34 cellular contexts compared by ENCODE assay signal in genomic region chr9:79526149-79526672, GRCh38.
"Had no signal": no experiment of that assay in that cellular context is flagged by ENCODE, and none has a peak within 500 bp of the region (broad histone marks: within the 10 kb centered on the region; RNA-seq: fewer than 3 reads in every experiment).

No MANE protein-coding gene starts in this region.

- H3K4me3 ChIP-seq: body of pancreas, cardiac muscle cell, colonic mucosa, esophagus squamous epithelium, left lung, lower lobe of right lung, neural progenitor cell, psoas muscle, smooth muscle cell, suprapubic skin, tibial artery, upper lobe of right lung had no signal

- H3K9me3 ChIP-seq: body of pancreas, colonic mucosa, left lung, lower lobe of right lung, psoas muscle, suprapubic skin, upper lobe of right lung had no signal

- H3K4me1 ChIP-seq: body of pancreas, colonic mucosa, esophagus squamous epithelium, left lung, lower lobe of right lung, neural progenitor cell, parathyroid adenoma, psoas muscle, suprapubic skin, tibial artery, upper lobe of right lung had no signal

- ATAC-seq: activated CD4-positive, alpha-beta T cell treated with anti-CD3 and anti-CD28 coated beads for 36 hours; activated CD8-positive, alpha-beta memory T cell treated with anti-CD3 and anti-CD28 coated beads, Interleukin-2, amount 10 ng/mL, durations not matched to agents 7 days and 5 days; activated CD8-positive, alpha-beta T cell treated with anti-CD3 and anti-CD28 coated beads, Interleukin-2, amount 10 ng/mL, durations not matched to agents 7 days and 5 days; body of pancreas; left lung; lower lobe of right lung; natural killer cell; psoas muscle; upper lobe of right lung had no signal

- FAIRE-seq: endometrium, frontal cortex, islet of Langerhans had no signal

- H3K4me1 Mint-ChIP-seq: activated CD8-positive, alpha-beta memory T cell treated with anti-CD3 and anti-CD28 coated beads, Interleukin-2, amount 10 ng/mL, durations not matched to agents 7 days and 5 days; natural killer cell; neural progenitor cell had no signal

- H2AFZ ChIP-seq: neural progenitor cell, parathyroid adenoma had no signal

- H3K79me2 ChIP-seq: parathyroid adenoma had no signal

- H3K27me3 Mint-ChIP-seq: activated CD4-positive, alpha-beta T cell treated with anti-CD3 and anti-CD28 coated beads for 36 hours had no signal

- H3K9me3 Mint-ChIP-seq: natural killer cell, neural progenitor cell had no signal

- H3K9ac ChIP-seq: neural progenitor cell, parathyroid adenoma had no signal

- DNase-seq: activated CD4-positive, alpha-beta T cell treated with anti-CD3 and anti-CD28 coated beads for 36 hours; activated CD4-positive, CD25-positive, alpha-beta regulatory T cell; activated CD8-positive, alpha-beta memory T cell treated with anti-CD3 and anti-CD28 coated beads, Interleukin-2, amount 10 ng/mL, durations not matched to agents 7 days and 5 days; activated CD8-positive, alpha-beta T cell treated with anti-CD3 and anti-CD28 coated beads, Interleukin-2, amount 10 ng/mL, durations not matched to agents 7 days and 5 days; activated naive CD4-positive, alpha-beta T cell; activated T-cell treated with anti-CD3 and anti-CD28 coated beads, Interleukin-2, amount 50 U/mL, for 48 hours; anterior cingulate cortex; body of pancreas; cerebellar nuclear complex; colonic mucosa; effector CD8-positive, alpha-beta T cell; esophagus squamous epithelium; left lung; lower lobe of right lung; mesenchymal stem cell; natural killer cell; occipital lobe; psoas muscle; stimulated activated CD4-positive, alpha-beta T cell treated with anti-CD3 and anti-CD28 coated beads, Interleukin-1b, Interleukin-23, amount 100 ng/mL, for 48 hours; stimulated activated CD4-positive, alpha-beta T cell treated with anti-CD3 and anti-CD28 coated beads, Interleukin-4, amount 100 ng/mL, for 4 hours; stimulated activated CD8-positive, alpha-beta memory T cell treated with anti-CD3 and anti-CD28 coated beads, Interleukin-4, amount 100 ng/mL, for 48 hours; stimulated activated naive CD4-positive, alpha-beta T cell; tibial artery; upper lobe of right lung had no signal

- H3K4me3 Mint-ChIP-seq: activated CD4-positive, alpha-beta T cell treated with anti-CD3 and anti-CD28 coated beads for 36 hours; activated CD8-positive, alpha-beta memory T cell treated with anti-CD3 and anti-CD28 coated beads, Interleukin-2, amount 10 ng/mL, durations not matched to agents 7 days and 5 days; activated CD8-positive, alpha-beta T cell treated with anti-CD3 and anti-CD28 coated beads, Interleukin-2, amount 10 ng/mL, durations not matched to agents 7 days and 5 days; natural killer cell; neural progenitor cell had no signal

- H3K27ac Mint-ChIP-seq: activated CD4-positive, alpha-beta T cell treated with anti-CD3 and anti-CD28 coated beads for 36 hours; activated CD8-positive, alpha-beta memory T cell treated with anti-CD3 and anti-CD28 coated beads, Interleukin-2, amount 10 ng/mL, durations not matched to agents 7 days and 5 days; activated CD8-positive, alpha-beta T cell treated with anti-CD3 and anti-CD28 coated beads, Interleukin-2, amount 10 ng/mL, durations not matched to agents 7 days and 5 days; activated naive CD4-positive, alpha-beta T cell treated with anti-CD3 and anti-CD28 coated beads, Interleukin-2, amount 50 U/mL, for 72 hours; natural killer cell; neural progenitor cell had no signal

- H3K27ac ChIP-seq: body of pancreas, cardiac muscle cell, colonic mucosa, epithelial cell of prostate, esophagus squamous epithelium, left lung, lower lobe of right lung, neural progenitor cell, parathyroid adenoma, psoas muscle, suprapubic skin, tibial artery, upper lobe of right lung had no signal

- H3K27me3 ChIP-seq: body of pancreas, cardiac muscle cell, colonic mucosa, esophagus squamous epithelium, left lung, neural progenitor cell, suprapubic skin, tibial artery, upper lobe of right lung had no signal

- H3K4me2 ChIP-seq: neural progenitor cell, smooth muscle cell had no signal

- H3K36me3 ChIP-seq: cardiac muscle cell, colonic mucosa, esophagus squamous epithelium, left lung, lower lobe of right lung, neural progenitor cell, suprapubic skin, tibial artery, upper lobe of right lung had no signal

- H3K36me3 Mint-ChIP-seq: activated CD8-positive, alpha-beta memory T cell treated with anti-CD3 and anti-CD28 coated beads, Interleukin-2, amount 10 ng/mL, durations not matched to agents 7 days and 5 days; activated naive CD4-positive, alpha-beta T cell treated with anti-CD3 and anti-CD28 coated beads, Interleukin-2, amount 50 U/mL, for 72 hours; natural killer cell; neural progenitor cell had no signal
